ENCODE assay signal across 32 cellular contexts in genomic region chr4:112793033-112793432, GRCh38.
"Had no signal": no experiment of that assay in that cellular context is flagged by ENCODE, and none has a peak within 500 bp of the region (broad histone marks: within the 10 kb centered on the region; RNA-seq: fewer than 3 reads in every experiment).

No MANE protein-coding gene starts in this region.

- H3K4me3 Mint-ChIP-seq: activated B cell treated with CpG ODN at 0.5 μM for 24 hours; activated CD8-positive, alpha-beta T cell treated with anti-CD3 and anti-CD28 coated beads for 36 hours; activated naive CD4-positive, alpha-beta T cell treated with anti-CD3 and anti-CD28 coated beads, Interleukin-2, amount 50 U/mL, for 24 hours; activated naive CD8-positive, alpha-beta T cell treated with anti-CD3 and anti-CD28 coated beads for 36 hours; activated naive CD8-positive, alpha-beta T cell treated with anti-CD3 and anti-CD28 coated beads, Interleukin-2, amount 50 U/mL, for 24 hours; activated T-cell treated with anti-CD3 and anti-CD28 coated beads, Interleukin-2, amount 50 U/mL, for 4 hours; activated T-helper 17 cell treated with anti-CD3 and anti-CD28 coated beads, Interleukin-2, amount 50 U/mL, for 72 hours; T-helper 17 cell; T-helper 2 cell treated with Interferon-gamma antibody and Interleukin-4, amounts not matched to agents 5 μg/mL and 100 μg/mL, for 36 hours had no signal

- H3K4me1 ChIP-seq: adrenal gland, body of pancreas, colonic mucosa, esophagus squamous epithelium had no signal

- H3K9me3 ChIP-seq: adrenal gland, body of pancreas, colonic mucosa, esophagus squamous epithelium had no signal

- H3K27me3 Mint-ChIP-seq: activated naive CD8-positive, alpha-beta T cell treated with anti-CD3 and anti-CD28 coated beads for 36 hours had no signal

- H3K27ac ChIP-seq: adrenal gland, body of pancreas, colonic mucosa, epithelial cell of prostate, esophagus squamous epithelium, WERI-Rb-1 had no signal

- H3K36me3 ChIP-seq: adrenal gland, colonic mucosa, esophagus squamous epithelium, WERI-Rb-1 had no signal

- H3K27ac Mint-ChIP-seq: activated B cell treated with CpG ODN at 0.5 μM for 24 hours; activated CD8-positive, alpha-beta T cell treated with anti-CD3 and anti-CD28 coated beads for 36 hours; activated naive CD4-positive, alpha-beta T cell treated with anti-CD3 and anti-CD28 coated beads, Interleukin-2, amount 50 U/mL, for 24 hours; activated naive CD8-positive, alpha-beta T cell treated with anti-CD3 and anti-CD28 coated beads for 36 hours; activated naive CD8-positive, alpha-beta T cell treated with anti-CD3 and anti-CD28 coated beads, Interleukin-2, amount 50 U/mL, for 24 hours; activated T-helper 17 cell treated with anti-CD3 and anti-CD28 coated beads, Interleukin-2, amount 50 U/mL, for 72 hours; T-helper 17 cell; T-helper 2 cell treated with Interferon-gamma antibody and Interleukin-4, amounts not matched to agents 5 μg/mL and 100 μg/mL, for 36 hours had no signal

- ATAC-seq: activated CD4-positive, CD25-positive, alpha-beta regulatory T cell treated with anti-CD3 and anti-CD28 coated beads, Interleukin-2, amount 50 U/mL, for 24 hours; activated CD8-positive, alpha-beta T cell treated with anti-CD3 and anti-CD28 coated beads for 36 hours; activated naive CD8-positive, alpha-beta T cell treated with anti-CD3 and anti-CD28 coated beads, Interleukin-2, amount 50 U/mL, for 24 hours; activated T-cell treated with anti-CD3 and anti-CD28 coated beads, Interleukin-2, amount 50 U/mL, for 4 hours; activated T-helper 17 cell treated with anti-CD3 and anti-CD28 coated beads, Interleukin-2, amount 50 U/mL, for 72 hours; body of pancreas; T-helper 17 cell had no signal

- H3K4me1 Mint-ChIP-seq: activated B cell treated with CpG ODN at 0.5 μM for 24 hours; activated naive CD4-positive, alpha-beta T cell treated with anti-CD3 and anti-CD28 coated beads, Interleukin-2, amount 50 U/mL, for 24 hours; activated naive CD8-positive, alpha-beta T cell treated with anti-CD3 and anti-CD28 coated beads for 36 hours; activated naive CD8-positive, alpha-beta T cell treated with anti-CD3 and anti-CD28 coated beads, Interleukin-2, amount 50 U/mL, for 24 hours; activated T-helper 17 cell treated with anti-CD3 and anti-CD28 coated beads, Interleukin-2, amount 50 U/mL, for 72 hours; T-helper 17 cell had no signal

- H3K4me3 ChIP-seq: adrenal gland, body of pancreas, colonic mucosa, esophagus squamous epithelium had no signal

- H3K36me3 Mint-ChIP-seq: activated naive CD4-positive, alpha-beta T cell treated with anti-CD3 and anti-CD28 coated beads, Interleukin-2, amount 50 U/mL, for 24 hours; activated naive CD8-positive, alpha-beta T cell treated with anti-CD3 and anti-CD28 coated beads for 36 hours had no signal

- H3K27me3 ChIP-seq: adrenal gland, body of pancreas, colonic mucosa, esophagus squamous epithelium had no signal

- DNase-seq: activated B cell treated with CpG ODN at 0.5 μM for 24 hours; activated CD4-positive, alpha-beta T cell treated with anti-CD3 and anti-CD28 coated beads for 48 hours; activated CD4-positive, alpha-beta T cell treated with anti-CD3 and anti-CD28 coated beads, Interleukin-2, amount 50 U/mL, for 1 hour; activated CD4-positive, alpha-beta T cell treated with anti-CD3 and anti-CD28 coated beads, Interleukin-2, amount 50 U/mL, for 48 hours; activated CD8-positive, alpha-beta memory T cell treated with anti-CD3 and anti-CD28 coated beads for 24 hours; activated CD8-positive, alpha-beta T cell treated with anti-CD3 and anti-CD28 coated beads for 36 hours; activated effector memory CD4-positive, alpha-beta T cell treated with Interleukin-2 at 50 U/mL for 16 hours; activated gamma-delta T cell treated with Interleukin-2 at 50 U/mL for 16 hours; activated naive CD4-positive, alpha-beta T cell treated with Interleukin-2 at 50 U/mL for 16 hours; activated naive CD8-positive, alpha-beta T cell treated with anti-CD3 and anti-CD28 coated beads for 36 hours; activated naive CD8-positive, alpha-beta T cell treated with anti-CD3 and anti-CD28 coated beads, Interleukin-2, amount 50 U/mL, for 24 hours; activated T-cell treated with anti-CD3 and anti-CD28 coated beads, Interleukin-2, amount 50 U/mL, for 4 hours; adrenal gland; amygdala; aorta; body of pancreas; caudate nucleus; cerebellar nuclear complex; colonic mucosa; effector CD8-positive, alpha-beta T cell; esophagus squamous epithelium; foreskin melanocyte; T-helper 1 cell; T-helper 17 cell; T1000; WERI-Rb-1 had no signal

- H3K9me3 Mint-ChIP-seq: activated B cell treated with CpG ODN at 0.5 μM for 24 hours; activated CD8-positive, alpha-beta T cell treated with anti-CD3 and anti-CD28 coated beads for 36 hours; activated naive CD4-positive, alpha-beta T cell treated with anti-CD3 and anti-CD28 coated beads, Interleukin-2, amount 50 U/mL, for 24 hours; activated naive CD8-positive, alpha-beta T cell treated with anti-CD3 and anti-CD28 coated beads for 36 hours; activated naive CD8-positive, alpha-beta T cell treated with anti-CD3 and anti-CD28 coated beads, Interleukin-2, amount 50 U/mL, for 24 hours; activated T-cell treated with anti-CD3 and anti-CD28 coated beads, Interleukin-2, amount 50 U/mL, for 4 hours; activated T-helper 17 cell treated with anti-CD3 and anti-CD28 coated beads, Interleukin-2, amount 50 U/mL, for 72 hours; T-helper 2 cell treated with Interferon-gamma antibody and Interleukin-4, amounts not matched to agents 5 μg/mL and 100 μg/mL, for 36 hours had no signal

- FAIRE-seq: endothelial cell of umbilical vein had no signal
